Comparison of ENCODE assay signal across 12 cellular contexts in genomic region chr9:127754099-127754760, GRCh38. TPM values are rescaled to one million over a fixed set of nuclear protein-coding genes. Genes with fewer than 3 reads are reported as not detected.
DNase-seq lines count a peak whose midpoint lies in the region; ATAC-seq and TF ChIP-seq lines count a peak whose summit lies in the region.
"Had no signal": no experiment of that assay in that cellular context is flagged by ENCODE, and none has a peak within 500 bp of the region (broad histone marks: within the 10 kb centered on the region; RNA-seq: fewer than 3 reads in every experiment).

No MANE protein-coding gene starts in this region.

- peak overlapping the region; percentile 50 for H3K4me3 ChIP-seq in coronary artery

- no peak overlapping the region for H3K27ac Mint-ChIP-seq in osteocyte (ENCODE audit: unreplicated experiment)
- peak overlapping the region in 1 of 10 donors; percentile 43 for H3K27ac Mint-ChIP-seq in naive thymus-derived CD8-positive, alpha-beta T cell
- no peak overlapping the region for H3K27ac Mint-ChIP-seq in T-helper 2 cell treated with Interferon-gamma antibody and Interleukin-4, amounts not matched to agents 5 μg/mL and 100 μg/mL, for 36 hours
- H3K27ac Mint-ChIP-seq: activated CD4-positive, alpha-beta T cell treated with anti-CD3 and anti-CD28 coated beads for 36 hours had no signal

- no peak overlapping the region for H3K4me3 Mint-ChIP-seq in osteocyte (ENCODE audit: unreplicated experiment)
- no peak overlapping the region for H3K4me3 Mint-ChIP-seq in naive thymus-derived CD8-positive, alpha-beta T cell
- H3K4me3 Mint-ChIP-seq in T-helper 2 cell treated with Interferon-gamma antibody and Interleukin-4, amounts not matched to agents 5 μg/mL and 100 μg/mL, for 36 hours: no peak overlapping the region
- H3K4me3 Mint-ChIP-seq: activated CD4-positive, alpha-beta T cell treated with anti-CD3 and anti-CD28 coated beads for 36 hours had no signal

- TF ChIP-seq CTCF in coronary artery (IDR thresholded peaks at IDR 0.05): no peak
- no peak for TF ChIP-seq CTCF in osteocyte (IDR thresholded peaks at IDR 0.05)

- POLR2A ChIA-PET in naive thymus-derived CD8-positive, alpha-beta T cell (lab: Charles Lee): interaction anchor here (0.7 to 1.8 kb wide), 2 partner anchors 17 to 31 kb away, joined by 3 to 6 read pairs; partner anchors contain the start of gene CDK9

- no peak for ATAC-seq in naive thymus-derived CD8-positive, alpha-beta T cell

- DNase-seq in COR-L47 (lab: John Stamatoyannopoulos, UW) (peak; percentile 32), NCI-H128 (lab: John Stamatoyannopoulos, UW; ENCODE audit: unreplicated experiment) (peak; percentile 9), coronary artery (ENCODE audit: low spot score) (no peak), midbrain (lab: John Stamatoyannopoulos, UW) (peak; percentile 37), osteocyte (ENCODE audit: extremely low spot score, unreplicated experiment) (no peak), SW480 (ENCODE audit: low spot score) (no peak)
- DNase-seq in naive thymus-derived CD8-positive, alpha-beta T cell: no peak
- DNase-seq in T-helper 2 cell treated with Interferon-gamma antibody and Interleukin-4, amounts not matched to agents 5 μg/mL and 100 μg/mL, for 36 hours (ENCODE audit: low spot score): no peak
- DNase-seq: activated CD4-positive, alpha-beta T cell treated with anti-CD3 and anti-CD28 coated beads for 36 hours; DND-41 had no signal

- peaks cover 9% of the 10 kb centered on the region for H3K4me1 Mint-ChIP-seq in osteocyte (ENCODE audit: unreplicated experiment)
- peaks cover 16 to 34% (median 22%) of the 10 kb centered on the region in 4 donors for H3K4me1 Mint-ChIP-seq in naive thymus-derived CD8-positive, alpha-beta T cell
- peaks cover 2% of the 10 kb centered on the region for H3K4me1 Mint-ChIP-seq in T-helper 2 cell treated with Interferon-gamma antibody and Interleukin-4, amounts not matched to agents 5 μg/mL and 100 μg/mL, for 36 hours (ENCODE audit: low read depth)

- no peaks in the 10 kb centered on the region for H3K27me3 Mint-ChIP-seq in osteocyte (ENCODE audit: unreplicated experiment)
- H3K27me3 Mint-ChIP-seq in naive thymus-derived CD8-positive, alpha-beta T cell: no peaks in the 10 kb centered on the region
- no peaks in the 10 kb centered on the region for H3K27me3 Mint-ChIP-seq in T-helper 2 cell treated with Interferon-gamma antibody and Interleukin-4, amounts not matched to agents 5 μg/mL and 100 μg/mL, for 36 hours (ENCODE audit: low read depth)
- H3K27me3 Mint-ChIP-seq: activated CD4-positive, alpha-beta T cell treated with anti-CD3 and anti-CD28 coated beads for 36 hours had no signal

- H3K36me3 Mint-ChIP-seq in osteocyte (ENCODE audit: unreplicated experiment): peaks cover 20% of the 10 kb centered on the region
- peaks cover 0 to 38% (median 5%) of the 10 kb centered on the region in 3 donors for H3K36me3 Mint-ChIP-seq in naive thymus-derived CD8-positive, alpha-beta T cell
- H3K36me3 Mint-ChIP-seq in T-helper 2 cell treated with Interferon-gamma antibody and Interleukin-4, amounts not matched to agents 5 μg/mL and 100 μg/mL, for 36 hours (ENCODE audit: low read depth): peaks cover 28% of the 10 kb centered on the region

- no peak overlapping the region for H3K27ac ChIP-seq in coronary artery

- H3K9me3 Mint-ChIP-seq in osteocyte (ENCODE audit: unreplicated experiment): no peaks in the 10 kb centered on the region
- no peaks in the 10 kb centered on the region for H3K9me3 Mint-ChIP-seq in naive thymus-derived CD8-positive, alpha-beta T cell
- no peaks in the 10 kb centered on the region for H3K9me3 Mint-ChIP-seq in T-helper 2 cell treated with Interferon-gamma antibody and Interleukin-4, amounts not matched to agents 5 μg/mL and 100 μg/mL, for 36 hours

RNA-seq across cellular contexts. Expression of gene TOR2A, which starts 19.1 kb away (rescaled TPM):
- 9.3 and 11.5 TPM in 2 replicates for total RNA-seq in osteocyte
- 10 to 100 TPM in 1 of 2 experiments, 1 to 10 TPM in 1; 9.8 to 13.9 TPM for total RNA-seq in naive thymus-derived CD8-positive, alpha-beta T cell
- polyA plus RNA-seq in naive thymus-derived CD8-positive, alpha-beta T cell: 10 to 100 TPM; 18.1 to 24.7 (median 23.5) TPM

RNA-seq across cellular contexts. Expression of gene SH2D3C, which starts 24.2 kb away (rescaled TPM):
- 19.3 and 20.4 TPM in 2 replicates for total RNA-seq in osteocyte
- total RNA-seq in naive thymus-derived CD8-positive, alpha-beta T cell: 10 to 100 TPM; 42.8 to 45.1 TPM
- 10 to 100 TPM; 13.8 to 50.8 (median 23.5) TPM for polyA plus RNA-seq in naive thymus-derived CD8-positive, alpha-beta T cell
- total RNA-seq: bronchial epithelial cell had no signal

RNA-seq across cellular contexts. Expression of gene CDK9, which starts 31.6 kb away (rescaled TPM):
- 78.0 and 78.5 TPM in 2 replicates for total RNA-seq in osteocyte
- total RNA-seq in naive thymus-derived CD8-positive, alpha-beta T cell: 100 to 1,000 TPM; 142 to 147 TPM
- polyA plus RNA-seq in naive thymus-derived CD8-positive, alpha-beta T cell: 10 to 100 TPM; 28.3 to 62.9 (median 38.9) TPM

RNA-seq across cellular contexts. Expression of gene TTC16, which starts 38.4 kb away (rescaled TPM):
- not detected in 2 replicates for total RNA-seq in osteocyte
- 1 to 10 TPM; 7.2 to 8.2 TPM for total RNA-seq in naive thymus-derived CD8-positive, alpha-beta T cell
- polyA plus RNA-seq in naive thymus-derived CD8-positive, alpha-beta T cell: 1 to 10 TPM; 1.8 to 4.4 (median 3.0) TPM
- total RNA-seq: bronchial epithelial cell, glomerular endothelial cell had no signal

RNA-seq across cellular contexts. Expression of gene PTRH1, which starts 38.8 kb away (rescaled TPM):
- total RNA-seq in osteocyte: 10.6 and 10.7 TPM in 2 replicates
- total RNA-seq in naive thymus-derived CD8-positive, alpha-beta T cell: 1 to 10 TPM; 8.8 to 8.9 TPM
- 10 to 100 TPM; 26.2 to 37.7 (median 30.9) TPM for polyA plus RNA-seq in naive thymus-derived CD8-positive, alpha-beta T cell

Comparison
In these comparisons a context has a peak if more than half of its experiments do, and no peak if none do; other contexts are left out.
1. DNase-seq: peak in COR-L47 (single experiment), NCI-H128 (single experiment) and midbrain (single experiment); none in coronary artery (single experiment), osteocyte (single experiment), naive thymus-derived CD8-positive, alpha-beta T cell (0 of 10), SW480 (single experiment) and T-helper 2 cell treated with Interferon-gamma antibody and Interleukin-4, amounts not matched to agents 5 μg/mL and 100 μg/mL, for 36 hours (single experiment).